Comparison of ENCODE assay signal across 8 cellular contexts in the genomic region with DNA sequence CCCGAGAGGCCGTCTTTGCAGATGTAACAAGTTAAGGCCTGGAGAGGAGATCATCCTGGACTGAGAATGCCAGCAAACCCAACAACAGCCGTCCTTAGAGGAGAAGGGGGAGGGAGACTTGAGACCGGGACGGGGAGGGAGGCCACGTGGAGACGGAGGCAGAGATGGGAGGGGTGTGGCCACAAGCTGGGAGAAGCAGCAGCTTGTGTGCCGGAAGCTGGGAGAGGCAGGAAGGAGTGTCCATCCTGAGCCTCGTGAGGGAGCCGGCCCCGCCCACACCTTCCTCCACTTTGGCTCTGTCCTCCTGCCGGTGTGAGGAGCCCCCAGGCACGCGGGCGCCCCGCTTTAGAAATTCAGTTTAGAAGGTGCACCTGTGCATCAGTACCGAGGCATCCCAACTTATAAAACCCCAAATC.
DNase-seq lines count a peak whose midpoint lies in the region.

No MANE protein-coding gene starts in this region.

- DNase-seq in activated gamma-delta T cell treated with Interleukin-2 at 50 U/mL for 16 hours (peak; percentile 3), activated gamma-delta T cell (lab: John Stamatoyannopoulos, UW) (no peak), NCI-H1694 (lab: John Stamatoyannopoulos, UW) (peak; percentile 27), UCSD-AML1 (lab: John Stamatoyannopoulos, UW; ENCODE audit: unreplicated experiment) (peak; percentile 61), foreskin melanocyte (peak; percentile 74), renal cortical epithelial cell (ENCODE audit: low read depth) (peak; percentile 40), retina (no peak), MG63 (no peak)

- H3K36me3 ChIP-seq in MG63: no peaks in the 10 kb centered on the region

- H3K4me3 ChIP-seq in MG63: no peak overlapping the region

- no peaks in the 10 kb centered on the region for H3K27me3 ChIP-seq in MG63

- H3K9me3 ChIP-seq in MG63: no peaks in the 10 kb centered on the region

Comparison
In these comparisons a context has a peak if more than half of its experiments do, and no peak if none do; other contexts are left out.
1. DNase-seq: peak in activated gamma-delta T cell treated with Interleukin-2 at 50 U/mL for 16 hours (single experiment), NCI-H1694 (single experiment), UCSD-AML1 (single experiment), foreskin melanocyte (single experiment) and renal cortical epithelial cell (single experiment); none in activated gamma-delta T cell (single experiment), retina (single experiment) and MG63 (single experiment).